In the genomic region with DNA sequence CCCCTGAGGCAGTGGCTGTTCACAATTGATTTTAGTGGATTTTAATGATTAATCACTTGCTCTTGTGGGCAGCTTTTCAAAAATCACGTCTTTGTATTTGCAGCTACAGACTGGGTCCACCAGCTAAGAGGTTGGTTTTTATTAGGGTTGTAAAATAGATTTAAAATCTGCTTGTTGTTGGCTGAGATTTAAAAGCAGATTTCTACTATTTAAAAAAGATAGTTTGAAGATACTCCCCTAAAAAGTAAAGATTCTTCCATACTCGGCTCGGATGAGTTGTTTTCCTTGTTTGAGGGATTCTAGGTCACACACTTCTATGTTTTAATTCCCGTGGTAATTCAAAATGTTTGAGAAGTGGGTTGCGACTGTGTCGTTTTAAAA, we compare ENCODE assay signal across 8 cellular contexts. TPM values are rescaled to one million over a fixed set of nuclear protein-coding genes. Genes with fewer than 3 reads are reported as not detected.
DNase-seq lines count a peak whose midpoint lies in the region; ATAC-seq and TF ChIP-seq lines count a peak whose summit lies in the region.

No MANE protein-coding gene starts in this region.

- H3K36me3 ChIP-seq in brain microvascular endothelial cell (replicated peaks) (no peaks in the 10 kb centered on the region), mesenchymal stem cell (ENCODE audit: control insufficient read depth in 1 of 2, insufficient read depth in 2 of 2, low read depth in 1 of 2, low read length in 2 of 2) (peaks cover 0 to 3% of the 10 kb centered on the region in 2 experiments), upper lobe of right lung (no peaks in the 10 kb centered on the region)

- H3K27me3 ChIP-seq in brain microvascular endothelial cell (replicated peaks) = no peaks in the 10 kb centered on the region
- H3K27me3 ChIP-seq in mesenchymal stem cell (ENCODE audit: control insufficient read depth in 1 of 2, insufficient read depth in 1 of 2, low read length in 2 of 2) = no peaks in the 10 kb centered on the region
- H3K27me3 ChIP-seq in upper lobe of right lung = no peaks in the 10 kb centered on the region

- TF ChIP-seq CTCF in brain microvascular endothelial cell (IDR thresholded peaks at IDR 0.05; ENCODE audit: low read depth, low read length, missing control alignments) (no peak), upper lobe of right lung (IDR thresholded peaks at IDR 0.05) (no peak)

- H3K4me2 ChIP-seq in mesenchymal stem cell (ENCODE audit: low read length, poor library complexity, severe bottlenecking) = peak overlapping the region; percentile 83

- peak overlapping the region; percentile 97 for H3K27ac Mint-ChIP-seq in activated naive CD4-positive, alpha-beta T cell treated with anti-CD3 and anti-CD28 coated beads, Interleukin-2, amount 50 U/mL, for 24 hours

- H3K4me1 ChIP-seq in mesenchymal stem cell (ENCODE audit: control insufficient read depth, insufficient read depth, low read depth, low read length) (peaks cover 2% of the 10 kb centered on the region), upper lobe of right lung (peaks cover 29% of the 10 kb centered on the region)

- peak overlapping the region; percentile 62 to 79 for H3K18ac ChIP-seq in mesenchymal stem cell (ENCODE audit: low read depth in 1 of 2, low read length in 2 of 2)

- peaks cover 6% of the 10 kb centered on the region for H3K79me1 ChIP-seq in mesenchymal stem cell (replicated peaks; ENCODE audit: low read length, poor library complexity, severe bottlenecking)

- H3K9me3 Mint-ChIP-seq in activated naive CD4-positive, alpha-beta T cell treated with anti-CD3 and anti-CD28 coated beads, Interleukin-2, amount 50 U/mL, for 24 hours = no peaks in the 10 kb centered on the region

- intact Hi-C loops in upper lobe of right lung (cut with DNase I) = no loop called here

- no peak overlapping the region for H2BK15ac ChIP-seq in mesenchymal stem cell (ENCODE audit: low read depth, poor library complexity, severe bottlenecking)

- H3K27ac ChIP-seq in brain microvascular endothelial cell = peak overlapping the region; percentile 95
- peak overlapping the region; percentile 39 for H3K27ac ChIP-seq in mesenchymal stem cell (ENCODE audit: low read length, poor library complexity, severe bottlenecking)
- H3K27ac ChIP-seq in upper lobe of right lung = peak overlapping the region; percentile 99

- no peak overlapping the region for H2AFZ ChIP-seq in mesenchymal stem cell (ENCODE audit: low read depth, low read length)

- no peak overlapping the region for H2BK5ac ChIP-seq in mesenchymal stem cell (ENCODE audit: low read depth, low read length, poor library complexity, severe bottlenecking)

- peak overlapping the region; percentile 94 for H3K9ac ChIP-seq in mesenchymal stem cell (ENCODE audit: low read length)

- H3K9me3 ChIP-seq in mesenchymal stem cell (ENCODE audit: control insufficient read depth, low read length) (no peaks in the 10 kb centered on the region), upper lobe of right lung (no peaks in the 10 kb centered on the region)

- no peak overlapping the region for H2BK120ac ChIP-seq in mesenchymal stem cell (ENCODE audit: low read depth, low read length)

- H3K4ac ChIP-seq in mesenchymal stem cell (ENCODE audit: low read depth in 1 of 2, low read length in 2 of 2) = no peak overlapping the region

- peak overlapping the region; percentile 94 for H3K4me3 Mint-ChIP-seq in activated naive CD4-positive, alpha-beta T cell treated with anti-CD3 and anti-CD28 coated beads, Interleukin-2, amount 50 U/mL, for 24 hours

- 46% methylated on average over 6 of the region's 6 CpGs for WGBS in mesenchymal stem cell

- no peak overlapping the region for H4K8ac ChIP-seq in mesenchymal stem cell (ENCODE audit: low read length)

- no peak overlapping the region for H2BK12ac ChIP-seq in mesenchymal stem cell (ENCODE audit: low read length in 2 of 2)

- in situ Hi-C loops in brain microvascular endothelial cell (cut with HindIII; ENCODE audit: low pct_ligation_motif_present, low sequenced_read_pairs) = no loop called here

- no peak overlapping the region for H2AK5ac ChIP-seq in mesenchymal stem cell (ENCODE audit: low read length, severe bottlenecking)

- ATAC-seq in upper lobe of right lung (no peak), HG03025 (IDR thresholded peaks at IDR 0.05; ENCODE audit: low FRiP score, unreplicated experiment) (no peak), GM18867 (IDR thresholded peaks at IDR 0.05; ENCODE audit: unreplicated experiment) (no peak)

- peak overlapping the region; percentile 93 for H3K4me3 ChIP-seq in brain microvascular endothelial cell (ENCODE audit: low read depth, low read length)
- H3K4me3 ChIP-seq in mesenchymal stem cell (ENCODE audit: insufficient read depth in 1 of 2, low read depth in 1 of 2, low read length in 2 of 2) = peak overlapping the region; percentile 82 to 91
- H3K4me3 ChIP-seq in upper lobe of right lung = peak overlapping the region; percentile 100

- H3K23ac ChIP-seq in mesenchymal stem cell (ENCODE audit: low read length in 2 of 2) = no peak overlapping the region

- DNase-seq in activated naive CD4-positive, alpha-beta T cell (lab: John Stamatoyannopoulos, UW) = no peak
- DNase-seq in brain microvascular endothelial cell = no peak
- no peak for DNase-seq in mesenchymal stem cell
- DNase-seq in upper lobe of right lung = no peak
- DNase-seq in kidney tubule cell (ENCODE audit: low spot score) = no peak

- H3K27me3 Mint-ChIP-seq in activated naive CD4-positive, alpha-beta T cell treated with anti-CD3 and anti-CD28 coated beads, Interleukin-2, amount 50 U/mL, for 24 hours = no peaks in the 10 kb centered on the region

- H3K36me3 Mint-ChIP-seq in activated naive CD4-positive, alpha-beta T cell treated with anti-CD3 and anti-CD28 coated beads, Interleukin-2, amount 50 U/mL, for 24 hours = peaks cover 3% of the 10 kb centered on the region

- H3K4me1 Mint-ChIP-seq in activated naive CD4-positive, alpha-beta T cell treated with anti-CD3 and anti-CD28 coated beads, Interleukin-2, amount 50 U/mL, for 24 hours = peaks cover 49% of the 10 kb centered on the region

- no peak overlapping the region for H4K91ac ChIP-seq in mesenchymal stem cell (ENCODE audit: low read length)

- no peak overlapping the region for H3K14ac ChIP-seq in mesenchymal stem cell (ENCODE audit: low read length in 2 of 2)

RNA-seq across cellular contexts. Expression of gene KLHL24, which starts 1.7 kb away (rescaled TPM):
- 27.0 TPM for polyA plus RNA-seq in mesenchymal stem cell (2013, experiment 1 of 2)
- 24.3 TPM for polyA plus RNA-seq in mesenchymal stem cell (2013, experiment 2 of 2)
- total RNA-seq in upper lobe of right lung = 82.8 TPM

Comparison
In these comparisons a context has a peak if more than half of its experiments do, and no peak if none do; other contexts are left out.
1. H3K27ac ChIP-seq: peak in every context shown above with its lines; median percentile 99 in upper lobe of right lung; 95 in brain microvascular endothelial cell; 39 in mesenchymal stem cell.